ENCODE assay signal across 1 cellular context in genomic region chr15:64667736-64668161, GRCh38.
TF ChIP-seq lines count a peak whose summit lies in the region.

No MANE protein-coding gene starts in this region.

TF ChIP-seq in WTC11, 78 proteins besides CTCF, POLR2A, EP300 and RAD21 (continued from another document):
- TF ChIP-seq E2F4 (CRISPR knock-in tag; IDR thresholded peaks at IDR 0.05; ENCODE audit: borderline replicate concordance, low read depth) = no peak
- no peak for TF ChIP-seq TEAD4 (CRISPR knock-in tag; IDR thresholded peaks at IDR 0.05)
- no peak for TF ChIP-seq HMGA2 (CRISPR knock-in tag; IDR thresholded peaks at IDR 0.05)
- TF ChIP-seq NFE2L1 (CRISPR knock-in tag; IDR thresholded peaks at IDR 0.05) = no peak
- TF ChIP-seq GABPB1 (CRISPR knock-in tag; IDR thresholded peaks at IDR 0.05) = no peak
- TF ChIP-seq IRF1 (CRISPR knock-in tag; IDR thresholded peaks at IDR 0.05) = no peak
